8 cellular contexts compared by ENCODE assay signal in genomic region chr9:35826071-35826701, GRCh38. TPM values are rescaled to one million over a fixed set of nuclear protein-coding genes. Genes with fewer than 3 reads are reported as not detected.
A peak's percentile ranks its signal among the peaks of the same experiment; 100 is the strongest.
DNase-seq lines count a peak whose midpoint lies in the region; ATAC-seq and TF ChIP-seq lines count a peak whose summit lies in the region.

No MANE protein-coding gene starts in this region.

- H3K4me3 Mint-ChIP-seq in activated T-cell treated with anti-CD3 and anti-CD28 coated beads, Interleukin-2, amount 50 U/mL, for 24 hours = no peak overlapping the region

- peaks cover 3% of the 10 kb centered on the region for H3K36me3 Mint-ChIP-seq in activated T-cell treated with anti-CD3 and anti-CD28 coated beads, Interleukin-2, amount 50 U/mL, for 24 hours (ENCODE audit: low read depth)

- 31 to 37% methylated on average over 4 of the region's 4 CpGs for WGBS in gastroesophageal sphincter (ENCODE audit: low coverage in 1 of 2), 2 donors

- peak; percentile 56 for ATAC-seq in HG03159 (IDR thresholded peaks at IDR 0.05; ENCODE audit: unreplicated experiment)
- ATAC-seq in gastroesophageal sphincter = peak; percentile 34
- ATAC-seq in GM21515 (IDR thresholded peaks at IDR 0.05; ENCODE audit: unreplicated experiment) = no peak

- DNase-seq in AG08396 (ENCODE audit: low spot score) (peak; percentile 60), GDM1 (lab: John Stamatoyannopoulos, UW) (peak; percentile 53), NCI-H345 (lab: John Stamatoyannopoulos, UW) (peak; percentile 51), pons (ENCODE audit: low spot score) (peak; percentile 62)
- DNase-seq in activated T-cell treated with anti-CD3 and anti-CD28 coated beads, Interleukin-2, amount 50 U/mL, for 24 hours = peak; percentile 48

- peak overlapping the region in 2 of 4 donors; percentile 21 to 51 for H3K27ac ChIP-seq in gastroesophageal sphincter

- no peak for TF ChIP-seq EP300 in gastroesophageal sphincter (IDR thresholded peaks at IDR 0.05)

- H3K4me3 ChIP-seq in gastroesophageal sphincter = no peak overlapping the region

- peaks cover 0 to 40% (median 16%) of the 10 kb centered on the region in 3 donors for H3K4me1 ChIP-seq in gastroesophageal sphincter

- H3K4me1 Mint-ChIP-seq in activated T-cell treated with anti-CD3 and anti-CD28 coated beads, Interleukin-2, amount 50 U/mL, for 24 hours (ENCODE audit: low read depth) = peaks cover 20% of the 10 kb centered on the region

- peak; percentile 73 to 86 (median 82) for TF ChIP-seq CTCF in gastroesophageal sphincter (IDR thresholded peaks at IDR 0.05)

- no peaks in the 10 kb centered on the region for H3K36me3 ChIP-seq in gastroesophageal sphincter

- H3K9me3 Mint-ChIP-seq in activated T-cell treated with anti-CD3 and anti-CD28 coated beads, Interleukin-2, amount 50 U/mL, for 24 hours = no peaks in the 10 kb centered on the region

- no peaks in the 10 kb centered on the region for H3K9me3 ChIP-seq in gastroesophageal sphincter

- H3K27me3 ChIP-seq in gastroesophageal sphincter = no peaks in the 10 kb centered on the region

- H3K27me3 Mint-ChIP-seq in activated T-cell treated with anti-CD3 and anti-CD28 coated beads, Interleukin-2, amount 50 U/mL, for 24 hours = no peaks in the 10 kb centered on the region

- H3K27ac Mint-ChIP-seq in activated T-cell treated with anti-CD3 and anti-CD28 coated beads, Interleukin-2, amount 50 U/mL, for 24 hours = no peak overlapping the region

- TF ChIP-seq POLR2A in gastroesophageal sphincter (IDR thresholded peaks at IDR 0.05) = no peak

RNA-seq across cellular contexts. Expression of gene FAM221B, which starts 2.3 kb away (rescaled TPM):
- not detected for total RNA-seq in gastroesophageal sphincter

RNA-seq across cellular contexts. Expression of gene TMEM8B, which starts 2.8 kb away (rescaled TPM):
- total RNA-seq in gastroesophageal sphincter = 10 to 100 TPM; 11.7 to 23.8 (median 18.6) TPM

RNA-seq across cellular contexts. Expression of gene HINT2, which starts 11.3 kb away (rescaled TPM):
- total RNA-seq in gastroesophageal sphincter = 10 to 100 TPM; 12.7 to 29.4 (median 18.7) TPM

RNA-seq across cellular contexts. Expression of gene SPAG8, which starts 14.1 kb away (rescaled TPM):
- total RNA-seq in gastroesophageal sphincter = 1 to 10 TPM in 3 of 4 donors, under 1 TPM in 1; 0.81 to 2.1 (median 1.4) TPM

RNA-seq across cellular contexts. Expression of gene NPR2, which starts 34.8 kb away (rescaled TPM):
- total RNA-seq in gastroesophageal sphincter = 10 to 100 TPM; 12.7 to 39.3 (median 34.5) TPM
